ENCODE assay signal across 10 cellular contexts in the genomic region with DNA sequence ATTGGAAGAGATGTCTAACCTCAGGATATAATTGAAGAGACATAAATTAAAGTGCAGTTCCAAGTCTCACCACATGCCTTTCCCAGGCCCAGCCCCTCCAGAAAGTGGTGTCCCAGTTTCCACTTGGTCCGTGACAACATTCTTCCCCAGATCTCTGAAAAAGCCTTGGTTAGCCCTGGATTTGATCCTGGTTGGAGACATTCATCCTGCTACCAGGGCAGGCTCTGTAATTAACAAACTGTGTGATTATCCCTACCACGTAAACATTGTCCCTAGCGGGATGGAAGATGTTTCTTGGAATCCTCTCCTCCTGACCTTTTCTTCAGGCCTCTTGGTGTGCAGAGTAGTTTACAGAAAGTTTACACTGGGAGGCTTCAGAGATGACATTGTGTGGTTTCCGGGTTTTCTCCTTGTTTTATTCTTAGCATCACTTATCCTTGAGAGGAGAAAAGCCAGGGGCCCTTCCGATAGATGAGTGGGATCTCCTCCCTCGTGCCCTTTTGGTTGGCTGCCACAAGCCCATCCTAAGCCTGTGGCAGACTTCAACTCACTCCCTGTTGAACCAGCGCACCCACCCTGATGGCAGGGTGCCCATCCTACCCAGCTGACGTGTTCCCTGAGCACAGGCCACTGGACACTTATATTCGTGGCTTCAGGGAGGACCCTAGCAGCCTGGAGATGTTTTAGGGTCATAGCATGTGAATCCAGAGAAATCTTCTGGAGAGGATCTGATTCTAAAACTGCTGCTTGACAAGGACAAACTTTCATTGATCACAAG.
DNase-seq lines count a peak whose midpoint lies in the region; ATAC-seq and TF ChIP-seq lines count a peak whose summit lies in the region.
"Had no signal": no experiment of that assay in that cellular context is flagged by ENCODE, and none has a peak within 500 bp of the region (broad histone marks: within the 10 kb centered on the region; RNA-seq: fewer than 3 reads in every experiment).

No MANE protein-coding gene starts in this region.

- H3K9me3 Mint-ChIP-seq in endothelial cell (ENCODE audit: unreplicated experiment) = no peaks in the 10 kb centered on the region
- H3K9me3 Mint-ChIP-seq: activated B cell treated with CpG ODN at 0.5 μM for 24 hours had no signal

- H3K4me3 ChIP-seq in MM.1S (ENCODE audit: low read length) = no peak overlapping the region

- no peaks in the 10 kb centered on the region for H3K4me1 ChIP-seq in MM.1S (ENCODE audit: low read length)

- no peak overlapping the region for H3K27ac Mint-ChIP-seq in endothelial cell (ENCODE audit: unreplicated experiment)
- H3K27ac Mint-ChIP-seq: activated B cell treated with CpG ODN at 0.5 μM for 24 hours had no signal

- no peak overlapping the region for H3K4me2 ChIP-seq in MM.1S (ENCODE audit: low read depth, low read length)

- H3K9me2 ChIP-seq in MM.1S (replicated peaks; ENCODE audit: insufficient read depth, low read length) = no peaks in the 10 kb centered on the region

- H3K9ac ChIP-seq in MM.1S (ENCODE audit: low read length) = no peak overlapping the region

- TF ChIP-seq CTCF in MM.1S (IDR thresholded peaks at IDR 0.05; ENCODE audit: low read length) (peak; percentile 34), endothelial cell (IDR thresholded peaks at IDR 0.05; ENCODE audit: unreplicated experiment) (peak; percentile 88)

- peaks cover 4% of the 10 kb centered on the region for H3K36me3 Mint-ChIP-seq in endothelial cell (ENCODE audit: low read depth, unreplicated experiment)

- no peak overlapping the region for H2AFZ ChIP-seq in MM.1S (ENCODE audit: low read length)

- peaks cover 7% of the 10 kb centered on the region for H3K4me1 Mint-ChIP-seq in endothelial cell (ENCODE audit: unreplicated experiment)
- H3K4me1 Mint-ChIP-seq: activated B cell treated with CpG ODN at 0.5 μM for 24 hours had no signal

- no peaks in the 10 kb centered on the region for H3F3A ChIP-seq in MM.1S (ENCODE audit: insufficient read depth, low read length)

- DNase-seq in DMS114 treated with DMSO at 0.1 percent for 48 hours (lab: John Stamatoyannopoulos, UW; ENCODE audit: unreplicated experiment) = peak; percentile 17
- no peak for DNase-seq in MM.1S
- DNase-seq in endothelial cell (ENCODE audit: low spot score) = no peak
- peak; percentile 12 for DNase-seq in pons (ENCODE audit: low spot score)
- DNase-seq in NCI-H2196 treated with DMSO at 0.1 percent for 48 hours (lab: John Stamatoyannopoulos, UW; ENCODE audit: unreplicated experiment) = no peak
- no peak for DNase-seq in occipital lobe (lab: John Stamatoyannopoulos, UW)
- no peak for DNase-seq in superior temporal gyrus (ENCODE audit: extremely low spot score)
- DNase-seq: activated B cell treated with CpG ODN at 0.5 μM for 24 hours, NCI-H510A treated with DMSO at 0.1 percent for 48 hours had no signal

- no peaks in the 10 kb centered on the region for H3K9me3 ChIP-seq in MM.1S (replicated peaks; ENCODE audit: insufficient read depth, low read length)

- no peaks in the 10 kb centered on the region for H3K79me2 ChIP-seq in MM.1S (ENCODE audit: low read length)

- no peak for ATAC-seq in GM18867 (IDR thresholded peaks at IDR 0.05; ENCODE audit: unreplicated experiment)

- no peaks in the 10 kb centered on the region for H3K36me3 ChIP-seq in MM.1S (replicated peaks; ENCODE audit: insufficient read depth, low read length)

- peaks cover 7% of the 10 kb centered on the region for H3K27me3 Mint-ChIP-seq in endothelial cell (ENCODE audit: unreplicated experiment)

- no peak overlapping the region for H3K27ac ChIP-seq in MM.1S (ENCODE audit: low read length)

- H3K27me3 ChIP-seq in MM.1S (replicated peaks; ENCODE audit: insufficient read depth, low read length) = peaks cover 43% of the 10 kb centered on the region

- H3K4me3 Mint-ChIP-seq in endothelial cell (ENCODE audit: unreplicated experiment) = no peak overlapping the region
- H3K4me3 Mint-ChIP-seq: activated B cell treated with CpG ODN at 0.5 μM for 24 hours had no signal

- no peaks in the 10 kb centered on the region for H4K20me1 ChIP-seq in MM.1S (ENCODE audit: insufficient read depth, low read length)

Comparison
In these comparisons a context has a peak if more than half of its experiments do, and no peak if none do; other contexts are left out.
1. DNase-seq: peak in DMS114 treated with DMSO at 0.1 percent for 48 hours (single experiment) and pons (single experiment); none in MM.1S (single experiment), endothelial cell (single experiment), NCI-H2196 treated with DMSO at 0.1 percent for 48 hours (single experiment), occipital lobe (single experiment) and superior temporal gyrus (single experiment).